19 cellular contexts compared by ENCODE assay signal in the genomic region with DNA sequence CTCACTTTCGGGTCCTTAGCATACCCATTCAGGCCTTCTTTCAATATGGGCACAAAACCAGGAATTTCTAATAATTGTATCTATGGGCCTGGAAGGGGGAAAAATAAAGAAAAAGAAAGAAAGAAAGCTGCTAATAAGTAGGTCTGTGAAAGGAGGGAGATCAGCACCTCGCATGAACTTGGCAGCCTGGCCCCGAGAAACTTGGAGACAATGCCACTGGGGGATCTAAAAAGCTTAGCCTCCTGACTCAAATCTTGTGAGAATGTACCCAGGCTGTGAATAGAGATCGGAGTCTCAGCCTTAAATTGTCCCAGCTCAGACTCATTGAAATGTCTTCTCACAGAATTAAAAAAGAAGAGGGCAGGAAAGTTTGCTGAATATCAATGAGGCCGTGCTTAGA.
A peak's percentile ranks its signal among the peaks of the same experiment; 100 is the strongest.
DNase-seq lines count a peak whose midpoint lies in the region; TF ChIP-seq lines count a peak whose summit lies in the region.
"Had no signal": no experiment of that assay in that cellular context is flagged by ENCODE, and none has a peak within 500 bp of the region (broad histone marks: within the 10 kb centered on the region; RNA-seq: fewer than 3 reads in every experiment).

No MANE protein-coding gene starts in this region.

- H3K9me3 ChIP-seq in transverse colon: no peaks in the 10 kb centered on the region
- H3K9me3 ChIP-seq: A549, BLaER1 had no signal

- peak; percentile 56 for DNase-seq in Ammon's horn (ENCODE audit: low spot score)
- peak; percentile 25 for DNase-seq in astrocyte of the hippocampus (ENCODE audit: low read depth, low spot score)
- DNase-seq in medulla oblongata (ENCODE audit: extremely low spot score): peak; percentile 35
- peak; percentile 31 for DNase-seq in pons (ENCODE audit: low spot score)
- DNase-seq in transverse colon: no peak
- no peak for DNase-seq in OCI-M2 (lab: John Stamatoyannopoulos, UW; ENCODE audit: unreplicated experiment)
- no peak for DNase-seq in DMS53 (lab: John Stamatoyannopoulos, UW)
- no peak for DNase-seq in GF-D8 (lab: John Stamatoyannopoulos, UW)
- DNase-seq: AML-193; CD4-positive, alpha-beta memory T cell; DMS153; DMS79 treated with DMSO at 0.1 percent for 48 hours; GOT3; H9 had no signal

- intact Hi-C loops in transverse colon (cut with DNase I; ENCODE audit: low total_unique reads): no loop called here

- TF ChIP-seq CTCF in transverse colon (IDR thresholded peaks at IDR 0.05): no peak

- no peak for TF ChIP-seq EP300 in transverse colon (IDR thresholded peaks at IDR 0.05; ENCODE audit: low read depth)

- H3K4me1 ChIP-seq in transverse colon: peaks cover 0 to 6% (median 3%) of the 10 kb centered on the region in 4 donors
- H3K4me1 ChIP-seq: A549 had no signal

- in situ Hi-C loops in transverse colon (cut with MboI; ENCODE audit: low pct_ligation_motif_present in 1 of 4, low pct_unique_long_range_greater_than_20kb in 1 of 4, low sequenced_read_pairs in 3 of 4): no loop called here

- no peaks in the 10 kb centered on the region for H3K27me3 ChIP-seq in transverse colon
- H3K27me3 ChIP-seq: BLaER1 had no signal

- no peaks in the 10 kb centered on the region for H3K36me3 ChIP-seq in transverse colon
- H3K36me3 ChIP-seq: BLaER1 had no signal

- 85 to 91% methylated on average over 4 to 5 of the region's 5 CpGs for WGBS in transverse colon (ENCODE audit: low coverage in 1 of 2), 2 donors

- no peak overlapping the region for H3K27ac ChIP-seq in transverse colon
- H3K27ac ChIP-seq: 22Rv1, A549, BLaER1, HL-60 had no signal

- no peak for TF ChIP-seq POLR2A in transverse colon (IDR thresholded peaks at IDR 0.05)

- H3K4me3 ChIP-seq in transverse colon: no peak overlapping the region
- H3K4me3 ChIP-seq: A549, BLaER1, GM12878 had no signal

Comparison
In these comparisons a context has a peak if more than half of its experiments do, and no peak if none do; other contexts are left out.
1. DNase-seq: peak in Ammon's horn (single experiment), astrocyte of the hippocampus (single experiment), medulla oblongata (single experiment) and pons (single experiment); none in transverse colon (single experiment), OCI-M2 (single experiment), DMS53 (single experiment) and GF-D8 (single experiment).